1 cellular context compared by ENCODE assay signal in genomic region chrX:118239471-118239870, GRCh38.
TF ChIP-seq lines count a peak whose summit lies in the region.

No MANE protein-coding gene starts in this region.

TF ChIP-seq in IMR-90, 13 proteins besides CTCF, POLR2A, EP300 and RAD21 (continued from another document):
- TF ChIP-seq, protein P1, sequence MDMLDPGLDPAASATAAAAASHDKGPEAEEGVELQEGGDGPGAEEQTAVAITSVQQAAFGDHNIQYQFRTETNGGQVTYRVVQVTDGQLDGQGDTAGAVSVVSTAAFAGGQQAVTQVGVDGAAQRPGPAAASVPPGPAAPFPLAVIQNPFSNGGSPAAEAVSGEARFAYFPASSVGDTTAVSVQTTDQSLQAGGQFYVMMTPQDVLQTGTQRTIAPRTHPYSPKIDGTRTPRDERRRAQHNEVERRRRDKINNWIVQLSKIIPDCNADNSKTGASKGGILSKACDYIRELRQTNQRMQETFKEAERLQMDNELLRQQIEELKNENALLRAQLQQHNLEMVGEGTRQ (IDR thresholded peaks at IDR 0.05; ENCODE audit: low read depth, low read length) = no peak
- TF ChIP-seq MAFK (IDR thresholded peaks at IDR 0.05; ENCODE audit: low read depth, low read length) (no peak), CHD1 (IDR thresholded peaks at IDR 0.05; ENCODE audit: low read depth, low read length) (no peak), RFX5 (IDR thresholded peaks at IDR 0.05; ENCODE audit: low read depth, low read length) (no peak), MAZ (IDR thresholded peaks at IDR 0.05; ENCODE audit: borderline replicate concordance, low read depth, low read length) (no peak), NFE2L2 (IDR thresholded peaks at IDR 0.05; ENCODE audit: low read depth, low read length) (no peak), RCOR1 (IDR thresholded peaks at IDR 0.05; ENCODE audit: insufficient replicate concordance, low read length) (no peak), SMC3 (IDR thresholded peaks at IDR 0.05; ENCODE audit: low read depth, low read length) (no peak), MXI1 (IDR thresholded peaks at IDR 0.05; ENCODE audit: borderline replicate concordance, low read depth, low read length) (no peak), BHLHE40 (IDR thresholded peaks at IDR 0.05; ENCODE audit: low read depth, low read length) (no peak), FOS (IDR thresholded peaks at IDR 0.05; ENCODE audit: low read depth, low read length) (no peak), ELK1 (IDR thresholded peaks at IDR 0.05; ENCODE audit: borderline replicate concordance, low read depth, low read length) (no peak)
